9 cellular contexts compared by ENCODE assay signal in genomic region chr16:50467559-50467942, GRCh38.
A peak's percentile ranks its signal among the peaks of the same experiment; 100 is the strongest.
DNase-seq lines count a peak whose midpoint lies in the region; ATAC-seq and TF ChIP-seq lines count a peak whose summit lies in the region.
"Had no signal": no experiment of that assay in that cellular context is flagged by ENCODE, and none has a peak within 500 bp of the region (broad histone marks: within the 10 kb centered on the region; RNA-seq: fewer than 3 reads in every experiment).

No MANE protein-coding gene starts in this region.

- peaks cover 5% of the 10 kb centered on the region in 2 donors for H3K4me1 ChIP-seq in ascending aorta
- peaks cover 11% of the 10 kb centered on the region for H3K4me1 ChIP-seq in lower lobe of right lung
- H3K4me1 ChIP-seq in tibial artery = peaks cover 0 to 11% (median 8%) of the 10 kb centered on the region in 4 donors

- H3K27me3 ChIP-seq in ascending aorta (no peaks in the 10 kb centered on the region), lower lobe of right lung (ENCODE audit: low read depth) (peaks cover 60% of the 10 kb centered on the region), tibial artery (peaks cover 0 to 4% of the 10 kb centered on the region in 2 donors)

- ATAC-seq in lower lobe of right lung = peak in 1 of 2 donors; percentile 11
- no peak for ATAC-seq in GM21619 (IDR thresholded peaks at IDR 0.05; ENCODE audit: unreplicated experiment)

- H3K4me3 Mint-ChIP-seq in activated naive CD8-positive, alpha-beta T cell = peak overlapping the region; percentile 78
- no peak overlapping the region for H3K4me3 Mint-ChIP-seq in activated naive CD8-positive, alpha-beta T cell treated with anti-CD3 and anti-CD28 coated beads for 36 hours

- H3K4me3 ChIP-seq in ascending aorta (peak overlapping the region; percentile 41 to 73), lower lobe of right lung (peak overlapping the region; percentile 33), tibial artery (peak overlapping the region; percentile 47 to 53)

- H3K36me3 ChIP-seq in ascending aorta (no peaks in the 10 kb centered on the region), lower lobe of right lung (no peaks in the 10 kb centered on the region), tibial artery (no peaks in the 10 kb centered on the region)

- H3K27ac ChIP-seq in ascending aorta = no peak overlapping the region
- H3K27ac ChIP-seq in lower lobe of right lung = no peak overlapping the region
- H3K27ac ChIP-seq in tibial artery = no peak overlapping the region

- no peaks in the 10 kb centered on the region for H3K36me3 Mint-ChIP-seq in activated naive CD8-positive, alpha-beta T cell
- H3K36me3 Mint-ChIP-seq in activated naive CD8-positive, alpha-beta T cell treated with anti-CD3 and anti-CD28 coated beads for 36 hours = no peaks in the 10 kb centered on the region

- intact Hi-C loops in ascending aorta (cut with DNase I) = no loop called here
- intact Hi-C loops in lower lobe of right lung (cut with DNase I) = no loop called here
- intact Hi-C loops in tibial artery (cut with DNase I; ENCODE audit: low total_unique reads) = no loop called here

- H3K4me1 Mint-ChIP-seq in activated naive CD8-positive, alpha-beta T cell (ENCODE audit: low read depth) = peaks cover 11% of the 10 kb centered on the region
- H3K4me1 Mint-ChIP-seq in activated naive CD8-positive, alpha-beta T cell treated with anti-CD3 and anti-CD28 coated beads for 36 hours = peaks cover 4% of the 10 kb centered on the region

- TF ChIP-seq CTCF in ascending aorta (IDR thresholded peaks at IDR 0.05) = no peak
- no peak for TF ChIP-seq CTCF in lower lobe of right lung (IDR thresholded peaks at IDR 0.05)
- TF ChIP-seq CTCF in tibial artery (IDR thresholded peaks at IDR 0.05) = no peak

- no peak overlapping the region for H3K27ac Mint-ChIP-seq in activated naive CD8-positive, alpha-beta T cell
- no peak overlapping the region for H3K27ac Mint-ChIP-seq in activated naive CD8-positive, alpha-beta T cell treated with anti-CD3 and anti-CD28 coated beads for 36 hours

- no peaks in the 10 kb centered on the region for H3K9me3 ChIP-seq in ascending aorta
- no peaks in the 10 kb centered on the region for H3K9me3 ChIP-seq in lower lobe of right lung
- H3K9me3 ChIP-seq in tibial artery = no peaks in the 10 kb centered on the region

- H3K9me3 Mint-ChIP-seq in activated naive CD8-positive, alpha-beta T cell (ENCODE audit: low read depth) = no peaks in the 10 kb centered on the region
- H3K9me3 Mint-ChIP-seq in activated naive CD8-positive, alpha-beta T cell treated with anti-CD3 and anti-CD28 coated beads for 36 hours = no peaks in the 10 kb centered on the region

- DNase-seq in activated naive CD8-positive, alpha-beta T cell treated with anti-CD3 and anti-CD28 coated beads for 36 hours = no peak
- DNase-seq in ascending aorta (ENCODE audit: low spot score in 2 of 2) (peak in 1 of 2 donors; percentile 64), lower lobe of right lung (no peak), tibial artery (no peak), RPMI8226 (no peak)
- DNase-seq in activated effector memory CD4-positive, alpha-beta T cell treated with Interleukin-2 at 50 U/mL for 16 hours = no peak
- DNase-seq: OCI-M1 had no signal

- H3K27me3 Mint-ChIP-seq in activated naive CD8-positive, alpha-beta T cell = peaks cover 10% of the 10 kb centered on the region
- peaks cover 27% of the 10 kb centered on the region for H3K27me3 Mint-ChIP-seq in activated naive CD8-positive, alpha-beta T cell treated with anti-CD3 and anti-CD28 coated beads for 36 hours
